ENCODE assay signal across 8 cellular contexts in genomic region chr16:24980077-24980793, GRCh38. TPM values are rescaled to one million over a fixed set of nuclear protein-coding genes. Genes with fewer than 3 reads are reported as not detected.
DNase-seq lines count a peak whose midpoint lies in the region; ATAC-seq and TF ChIP-seq lines count a peak whose summit lies in the region.

No MANE protein-coding gene starts in this region.

- intact Hi-C loops in psoas muscle (cut with DNase I): loop anchor here in 1 of 2 donors (5.0 to 10.0 kb wide), 2 partner anchors 72 to 125 kb away; no protein-coding TSS in a partner anchor

- no peaks in the 10 kb centered on the region for H3K27me3 ChIP-seq in psoas muscle (ENCODE audit: insufficient read depth in 3 of 3, low read length in 2 of 3)

- H3K27ac Mint-ChIP-seq in activated naive CD8-positive, alpha-beta T cell treated with anti-CD3 and anti-CD28 coated beads for 36 hours: peak overlapping the region; percentile 62

- peaks cover 37% of the 10 kb centered on the region for H3K36me3 Mint-ChIP-seq in activated naive CD8-positive, alpha-beta T cell treated with anti-CD3 and anti-CD28 coated beads for 36 hours

- no peaks in the 10 kb centered on the region for H3K27me3 Mint-ChIP-seq in activated naive CD8-positive, alpha-beta T cell treated with anti-CD3 and anti-CD28 coated beads for 36 hours

- DNase-seq in activated naive CD8-positive, alpha-beta T cell treated with anti-CD3 and anti-CD28 coated beads for 36 hours: peak; percentile 9
- DNase-seq in psoas muscle (peak; percentile 53 to 79), NCI-H187 (lab: John Stamatoyannopoulos, UW) (no peak), HK-2 (ENCODE audit: unreplicated experiment) (no peak)

- H3K9me3 ChIP-seq in psoas muscle: no peaks in the 10 kb centered on the region

- H3K9me3 Mint-ChIP-seq in activated naive CD8-positive, alpha-beta T cell treated with anti-CD3 and anti-CD28 coated beads for 36 hours: peaks cover 5% of the 10 kb centered on the region

- H3K4me3 Mint-ChIP-seq in activated naive CD8-positive, alpha-beta T cell treated with anti-CD3 and anti-CD28 coated beads for 36 hours: no peak overlapping the region

- H3K4me1 ChIP-seq in psoas muscle: peaks cover 73% of the 10 kb centered on the region

- no peak for TF ChIP-seq CTCF in psoas muscle (IDR thresholded peaks at IDR 0.05)

- peak overlapping the region; percentile 87 for H3K27ac ChIP-seq in psoas muscle

- ATAC-seq in GM18502 (IDR thresholded peaks at IDR 0.05; ENCODE audit: poor library complexity, unreplicated experiment): peak; percentile 55
- ATAC-seq in HG02571 (IDR thresholded peaks at IDR 0.05; ENCODE audit: unreplicated experiment): peak; percentile 57
- ATAC-seq in psoas muscle: peak; percentile 85 to 87 (median 86)
- ATAC-seq in HG03097 (IDR thresholded peaks at IDR 0.05; ENCODE audit: low FRiP score, unreplicated experiment): no peak
- ATAC-seq in GM19455 (IDR thresholded peaks at IDR 0.05; ENCODE audit: unreplicated experiment): no peak

- H3K4me3 ChIP-seq in psoas muscle: peak overlapping the region; percentile 37

- H3K4me1 Mint-ChIP-seq in activated naive CD8-positive, alpha-beta T cell treated with anti-CD3 and anti-CD28 coated beads for 36 hours: peaks cover 52% of the 10 kb centered on the region

- peaks cover 0 to 31% of the 10 kb centered on the region in 2 donors for H3K36me3 ChIP-seq in psoas muscle (ENCODE audit: insufficient read depth in 1 of 2, low read depth in 1 of 2)

- 9 to 24% (median 16%) methylated on average over 8 of the region's 8 CpGs for WGBS in psoas muscle, 3 donors

RNA-seq across cellular contexts. Expression of gene ARHGAP17, which starts 34.9 kb away (rescaled TPM):
- 10 to 100 TPM; 72.5 to 79.3 TPM for total RNA-seq in activated naive CD8-positive, alpha-beta T cell treated with anti-CD3 and anti-CD28 coated beads for 36 hours
- total RNA-seq in psoas muscle: 10 to 100 TPM; 38.6 to 83.0 (median 57.7) TPM
- polyA plus RNA-seq in psoas muscle: 10 to 100 TPM; 15.9 to 31.7 (median 23.3) TPM

Comparison
In these comparisons a context has a peak if more than half of its experiments do, and no peak if none do; other contexts are left out.
1. ATAC-seq: peak in GM18502 (single experiment), HG02571 (single experiment) and psoas muscle (4 of 4); none in HG03097 (single experiment) and GM19455 (single experiment).
2. DNase-seq: peak in activated naive CD8-positive, alpha-beta T cell treated with anti-CD3 and anti-CD28 coated beads for 36 hours (single experiment) and psoas muscle (2 of 2); none in NCI-H187 (0 of 2) and HK-2 (single experiment).